8 cellular contexts compared by ENCODE assay signal in the genomic region with DNA sequence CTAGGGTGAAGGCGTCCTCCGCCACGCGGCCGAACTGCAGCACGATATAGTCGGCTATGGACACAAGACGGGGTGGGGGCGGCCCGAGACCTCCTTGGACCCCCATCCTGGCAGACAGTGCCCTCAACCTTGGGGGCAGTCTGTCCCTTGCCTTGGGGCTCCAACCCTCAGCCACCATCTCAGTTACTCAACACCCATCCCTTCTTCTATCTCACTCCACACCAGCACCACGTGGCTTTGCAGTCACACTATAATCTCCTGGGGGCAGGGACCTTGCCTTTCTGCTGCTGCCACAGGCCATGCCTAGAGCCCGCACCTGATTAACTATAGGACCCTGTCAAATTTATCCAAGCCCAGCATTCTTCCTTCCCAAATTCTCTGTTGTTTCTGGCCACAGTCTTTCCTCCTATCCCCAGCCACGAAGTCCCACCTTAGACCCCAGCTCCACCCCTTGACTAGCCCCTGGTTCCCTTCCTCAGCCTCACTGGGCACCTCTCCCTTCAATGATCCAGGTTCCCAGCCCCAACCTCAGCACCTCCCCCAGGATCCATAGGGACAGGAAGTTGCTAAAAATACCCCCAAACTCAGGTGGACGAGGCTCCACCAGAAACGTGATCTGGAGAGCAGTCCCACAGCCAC. TPM values are rescaled to one million over a fixed set of nuclear protein-coding genes. Genes with fewer than 3 reads are reported as not detected.
A peak's percentile ranks its signal among the peaks of the same experiment; 100 is the strongest.
DNase-seq lines count a peak whose midpoint lies in the region; ATAC-seq lines count a peak whose summit lies in the region.

No MANE protein-coding gene starts in this region.

- H3K4me3 ChIP-seq in iPS-20b (ENCODE audit: low read length), result peak overlapping the region; percentile 80
- H3K4me3 ChIP-seq in stomach smooth muscle (ENCODE audit: low read length in 2 of 2), result peak overlapping the region; percentile 58 to 76

- H3K27me3 Mint-ChIP-seq in activated CD8-positive, alpha-beta memory T cell treated with anti-CD3 and anti-CD28 coated beads, Interleukin-2, amount 10 ng/mL, durations not matched to agents 7 days and 5 days, result peaks cover 49% of the 10 kb centered on the region
- peaks cover 5% of the 10 kb centered on the region for H3K27me3 Mint-ChIP-seq in activated naive CD8-positive, alpha-beta T cell

- CTCF ChIA-PET in activated CD8-positive, alpha-beta memory T cell treated with anti-CD3 and anti-CD28 coated beads, Interleukin-2, amount 10 ng/mL, durations not matched to agents 7 days and 5 days (lab: Charles Lee), result interaction anchor here (0.7 to 1.7 kb wide), 5 partner anchors 24 to 239 kb away, joined by 3 to 7 read pairs (median 3); no protein-coding TSS in a partner anchor

- intact Hi-C loops in left colon (cut with DNase I, micrococcal nuclease), result no loop called here

- H3K27ac Mint-ChIP-seq in activated CD8-positive, alpha-beta memory T cell treated with anti-CD3 and anti-CD28 coated beads, Interleukin-2, amount 10 ng/mL, durations not matched to agents 7 days and 5 days, result no peak overlapping the region
- peak overlapping the region; percentile 87 for H3K27ac Mint-ChIP-seq in activated naive CD8-positive, alpha-beta T cell

- H3K4me1 Mint-ChIP-seq in activated CD8-positive, alpha-beta memory T cell treated with anti-CD3 and anti-CD28 coated beads, Interleukin-2, amount 10 ng/mL, durations not matched to agents 7 days and 5 days, result peaks cover 9% of the 10 kb centered on the region
- peaks cover 14% of the 10 kb centered on the region for H3K4me1 Mint-ChIP-seq in activated naive CD8-positive, alpha-beta T cell (ENCODE audit: low read depth)

- H3K27ac ChIP-seq in iPS-20b (ENCODE audit: low read length) (peak overlapping the region; percentile 33), stomach smooth muscle (ENCODE audit: low read length) (peak overlapping the region; percentile 95)

- no peak for DNase-seq in activated CD8-positive, alpha-beta memory T cell treated with anti-CD3 and anti-CD28 coated beads, Interleukin-2, amount 10 ng/mL, durations not matched to agents 7 days and 5 days
- DNase-seq in activated CD8-positive, alpha-beta memory T cell treated with anti-CD3 and anti-CD28 coated beads, Interleukin-2, amount 50 U/mL, for 48 hours, result no peak
- DNase-seq in left colon (no peak), NCI-H526 (lab: John Stamatoyannopoulos, UW) (no peak)

- H3K4me1 ChIP-seq in iPS-20b (ENCODE audit: insufficient read depth, low read length), result peaks cover 29% of the 10 kb centered on the region
- H3K4me1 ChIP-seq in stomach smooth muscle (ENCODE audit: control insufficient read depth, insufficient read depth, low read length), result peaks cover 38% of the 10 kb centered on the region

- ATAC-seq in activated CD8-positive, alpha-beta memory T cell treated with anti-CD3 and anti-CD28 coated beads, Interleukin-2, amount 10 ng/mL, durations not matched to agents 7 days and 5 days, result no peak
- ATAC-seq in HG02759 (IDR thresholded peaks at IDR 0.05; ENCODE audit: unreplicated experiment) (no peak), left colon (no peak)

- H3K9ac ChIP-seq in iPS-20b (ENCODE audit: low read depth, low read length), result peak overlapping the region; percentile 88; the same call in 1 of the 2 replicates
- peak overlapping the region; percentile 13 to 90 for H3K9ac ChIP-seq in stomach smooth muscle (ENCODE audit: low read length in 2 of 2)

- H3K27me3 ChIP-seq in iPS-20b (ENCODE audit: insufficient read depth, low read length), result peaks cover 38% of the 10 kb centered on the region
- H3K27me3 ChIP-seq in stomach smooth muscle (ENCODE audit: control insufficient read depth in 1 of 2, insufficient read depth in 2 of 2, low read length in 2 of 2), result peaks cover 4% of the 10 kb centered on the region in 2 donors

- H3K36me3 ChIP-seq in iPS-20b (ENCODE audit: insufficient read depth, low read depth, low read length) (no peaks in the 10 kb centered on the region), stomach smooth muscle (ENCODE audit: control insufficient read depth in 2 of 2, insufficient read depth in 2 of 2, low read length in 2 of 2) (peaks cover 0 to 3% of the 10 kb centered on the region in 2 donors)

- peak overlapping the region; percentile 42 for H3K4me3 Mint-ChIP-seq in activated CD8-positive, alpha-beta memory T cell treated with anti-CD3 and anti-CD28 coated beads, Interleukin-2, amount 10 ng/mL, durations not matched to agents 7 days and 5 days
- H3K4me3 Mint-ChIP-seq in activated naive CD8-positive, alpha-beta T cell, result peak overlapping the region; percentile 85

- H3K36me3 Mint-ChIP-seq in activated CD8-positive, alpha-beta memory T cell treated with anti-CD3 and anti-CD28 coated beads, Interleukin-2, amount 10 ng/mL, durations not matched to agents 7 days and 5 days, result no peaks in the 10 kb centered on the region
- H3K36me3 Mint-ChIP-seq in activated naive CD8-positive, alpha-beta T cell, result no peaks in the 10 kb centered on the region

- no peaks in the 10 kb centered on the region for H3K9me3 ChIP-seq in iPS-20b (ENCODE audit: insufficient read depth, low read depth, low read length)
- H3K9me3 ChIP-seq in stomach smooth muscle (ENCODE audit: control insufficient read depth in 2 of 2, low read length in 2 of 2), result no peaks in the 10 kb centered on the region

- H3K9me3 Mint-ChIP-seq in activated CD8-positive, alpha-beta memory T cell treated with anti-CD3 and anti-CD28 coated beads, Interleukin-2, amount 10 ng/mL, durations not matched to agents 7 days and 5 days (ENCODE audit: low read depth), result no peaks in the 10 kb centered on the region
- no peaks in the 10 kb centered on the region for H3K9me3 Mint-ChIP-seq in activated naive CD8-positive, alpha-beta T cell (ENCODE audit: low read depth)

RNA-seq across cellular contexts. Expression of gene TEAD3, which starts 1.6 kb away (rescaled TPM):
- under 1 TPM in 1 of 2 experiments, not detected in 1; 0.16 TPM for total RNA-seq in activated CD8-positive, alpha-beta memory T cell treated with anti-CD3 and anti-CD28 coated beads, Interleukin-2, amount 10 ng/mL, durations not matched to agents 7 days and 5 days
- total RNA-seq in left colon, result 10 to 100 TPM; 25.5 to 32.1 TPM

RNA-seq across cellular contexts. Expression of gene TULP1, which starts 14.2 kb away (rescaled TPM):
- total RNA-seq in activated CD8-positive, alpha-beta memory T cell treated with anti-CD3 and anti-CD28 coated beads, Interleukin-2, amount 10 ng/mL, durations not matched to agents 7 days and 5 days, result not detected
- total RNA-seq in left colon, result not detected

RNA-seq across cellular contexts. Expression of gene RPL10A, which starts 30.3 kb away (rescaled TPM):
- 1,000 to 10,000 TPM; 1,163 to 1,382 TPM for total RNA-seq in activated CD8-positive, alpha-beta memory T cell treated with anti-CD3 and anti-CD28 coated beads, Interleukin-2, amount 10 ng/mL, durations not matched to agents 7 days and 5 days
- 100 to 1,000 TPM; 901 to 914 TPM for total RNA-seq in left colon

RNA-seq across cellular contexts. Expression of gene FANCE, which starts 46.4 kb away (rescaled TPM):
- 10 to 100 TPM; 15.4 to 16.0 TPM for total RNA-seq in activated CD8-positive, alpha-beta memory T cell treated with anti-CD3 and anti-CD28 coated beads, Interleukin-2, amount 10 ng/mL, durations not matched to agents 7 days and 5 days
- 1 to 10 TPM; 3.8 to 4.9 TPM for total RNA-seq in left colon

Comparison
In these comparisons a context has a peak if more than half of its experiments do, and no peak if none do; other contexts are left out.
1. RNA of gene TEAD3, which starts 1.6 kb away (total RNA-seq): 25.5 to 32.1 TPM in left colon; 0.16 TPM in activated CD8-positive, alpha-beta memory T cell treated with anti-CD3 and anti-CD28 coated beads, Interleukin-2, amount 10 ng/mL, durations not matched to agents 7 days and 5 days; every median in the first group is over 10 times any median in the second.